8 cellular contexts compared by ENCODE assay signal in the genomic region with DNA sequence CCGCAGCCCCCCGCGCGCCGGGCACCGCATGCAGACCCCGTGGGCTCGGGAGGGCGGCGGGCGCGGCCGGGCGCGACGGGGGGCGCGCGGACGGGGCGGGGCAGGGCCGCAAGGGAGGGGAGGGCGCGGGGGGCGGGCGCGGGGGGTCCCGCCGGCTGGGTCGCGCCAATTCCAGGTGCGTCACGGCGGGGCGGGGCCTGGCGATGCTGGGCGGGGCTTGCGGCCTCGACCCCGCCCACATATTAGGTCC. TPM values are rescaled to one million over a fixed set of nuclear protein-coding genes. Genes with fewer than 3 reads are reported as not detected.
DNase-seq lines count a peak whose midpoint lies in the region; ATAC-seq lines count a peak whose summit lies in the region.

No MANE protein-coding gene starts in this region.

- H3K27ac ChIP-seq in HUES64 (ENCODE audit: low read depth, low read length) (peak overlapping the region; percentile 95; the same call in 1 of the 2 replicates), right cardiac atrium (ENCODE audit: low read length) (peak overlapping the region; percentile 92)

- WGBS in HUES64, result under 1% methylated on average over 39 of the region's 40 CpGs
- WGBS in right cardiac atrium, result 1% methylated on average over 39 of the region's 40 CpGs

- H3K4me3 ChIP-seq in HUES64 (ENCODE audit: low read length), result peak overlapping the region; percentile 95
- peak overlapping the region; percentile 98 for H3K4me3 ChIP-seq in right cardiac atrium (ENCODE audit: low read length)

- H3K27ac Mint-ChIP-seq in activated T-cell treated with anti-CD3 and anti-CD28 coated beads, Interleukin-2, amount 50 U/mL, for 24 hours, result no peak overlapping the region

- peaks cover 49% of the 10 kb centered on the region for H3K36me3 Mint-ChIP-seq in activated T-cell treated with anti-CD3 and anti-CD28 coated beads, Interleukin-2, amount 50 U/mL, for 24 hours (ENCODE audit: low read depth)

- ATAC-seq in right cardiac atrium (no peak), GM18867 (IDR thresholded peaks at IDR 0.05; ENCODE audit: unreplicated experiment) (no peak)

- H3K4me3 Mint-ChIP-seq in activated T-cell treated with anti-CD3 and anti-CD28 coated beads, Interleukin-2, amount 50 U/mL, for 24 hours, result peak overlapping the region; percentile 89

- peaks cover 3% of the 10 kb centered on the region for H3K9me3 Mint-ChIP-seq in activated T-cell treated with anti-CD3 and anti-CD28 coated beads, Interleukin-2, amount 50 U/mL, for 24 hours

- H3K4me1 ChIP-seq in HUES64 (ENCODE audit: insufficient read depth, low read length) (peaks cover 5% of the 10 kb centered on the region; the same call in 1 of the 2 replicates), right cardiac atrium (ENCODE audit: control insufficient read depth, insufficient read depth, low read length) (peaks cover 2% of the 10 kb centered on the region)

- H3K27me3 ChIP-seq in HUES64 (ENCODE audit: insufficient read depth, low read length), result no peaks in the 10 kb centered on the region
- no peaks in the 10 kb centered on the region for H3K27me3 ChIP-seq in right cardiac atrium (ENCODE audit: control insufficient read depth, insufficient read depth)

- H3K4me1 Mint-ChIP-seq in activated T-cell treated with anti-CD3 and anti-CD28 coated beads, Interleukin-2, amount 50 U/mL, for 24 hours (ENCODE audit: low read depth), result peaks cover 34% of the 10 kb centered on the region

- H3K27me3 Mint-ChIP-seq in activated T-cell treated with anti-CD3 and anti-CD28 coated beads, Interleukin-2, amount 50 U/mL, for 24 hours, result no peaks in the 10 kb centered on the region

- DNase-seq in AG20443 (ENCODE audit: low spot score) (peak; percentile 95), right cardiac atrium (no peak), NCI-H146 (lab: John Stamatoyannopoulos, UW) (no peak), GM03348 (ENCODE audit: low spot score) (no peak)
- DNase-seq in activated T-cell treated with anti-CD3 and anti-CD28 coated beads, Interleukin-2, amount 50 U/mL, for 24 hours, result peak; percentile 91
- peak; percentile 84 to 89 for DNase-seq in stimulated activated CD4-positive, alpha-beta T cell treated with anti-CD3 and anti-CD28 coated beads, Interleukin-1b, Interleukin-23, amount 100 ng/mL, for 4 hours (ENCODE audit: low read depth in 2 of 2)

- H3K36me3 ChIP-seq in HUES64 (ENCODE audit: insufficient read depth, low read length), result peaks cover 22% of the 10 kb centered on the region

- H3K9ac ChIP-seq in HUES64 (ENCODE audit: low read depth, low read length), result peak overlapping the region; percentile 100

- intact Hi-C loops in right cardiac atrium (cut with DNase I), result no loop called here

- H3K9me3 ChIP-seq in HUES64 (ENCODE audit: insufficient read depth, low read depth, low read length) (peaks cover 4% of the 10 kb centered on the region; the same call in 1 of the 2 replicates), right cardiac atrium (ENCODE audit: control insufficient read depth, low read length) (no peaks in the 10 kb centered on the region)

RNA-seq across cellular contexts. Expression of a gene that starts 0.2 kb away (rescaled TPM):
- polyA plus RNA-seq in HUES64 (2013, experiment 1 of 2), result 30.0 TPM
- polyA plus RNA-seq in HUES64 (2013, experiment 2 of 2), result 27.7 TPM
- 10 to 100 TPM; 20.8 to 21.7 (median 21.0) TPM for total RNA-seq in right cardiac atrium
- polyA plus RNA-seq in right cardiac atrium, result 25.6 TPM

RNA-seq across cellular contexts. Expression of a gene that starts 15.5 kb away (rescaled TPM):
- 70.5 TPM for polyA plus RNA-seq in HUES64 (2013, experiment 1 of 2)
- 62.6 TPM for polyA plus RNA-seq in HUES64 (2013, experiment 2 of 2)
- 10 to 100 TPM in 1 of 4 donors, 1 to 10 TPM in 3; 7.3 to 11.4 (median 9.1) TPM for total RNA-seq in right cardiac atrium
- polyA plus RNA-seq in right cardiac atrium, result 10.9 TPM

RNA-seq across cellular contexts. Expression of a gene that starts 32.4 kb away (rescaled TPM):
- polyA plus RNA-seq in HUES64 (2013, experiment 1 of 2), result 9.9 TPM
- polyA plus RNA-seq in HUES64 (2013, experiment 2 of 2), result 9.4 TPM
- 10 to 100 TPM; 16.1 to 22.3 (median 18.3) TPM for total RNA-seq in right cardiac atrium
- polyA plus RNA-seq in right cardiac atrium, result 16.0 TPM

Comparison
In these comparisons a context has a peak if more than half of its experiments do, and no peak if none do; other contexts are left out.
1. DNase-seq: peak in AG20443 (single experiment), activated T-cell treated with anti-CD3 and anti-CD28 coated beads, Interleukin-2, amount 50 U/mL, for 24 hours (single experiment) and stimulated activated CD4-positive, alpha-beta T cell treated with anti-CD3 and anti-CD28 coated beads, Interleukin-1b, Interleukin-23, amount 100 ng/mL, for 4 hours (2 of 2); none in right cardiac atrium (0 of 3), NCI-H146 (single experiment) and GM03348 (single experiment).